ENCODE assay signal across 9 cellular contexts in genomic region chr1:153649137-153649866, GRCh38. TPM values are rescaled to one million over a fixed set of nuclear protein-coding genes. Genes with fewer than 3 reads are reported as not detected.
DNase-seq lines count a peak whose midpoint lies in the region; ATAC-seq and TF ChIP-seq lines count a peak whose summit lies in the region.
"Had no signal": no experiment of that assay in that cellular context is flagged by ENCODE, and none has a peak within 500 bp of the region (broad histone marks: within the 10 kb centered on the region; RNA-seq: fewer than 3 reads in every experiment).

No MANE protein-coding gene starts in this region.

- CTCF ChIA-PET in CD8-positive, alpha-beta T cell (lab: Charles Lee), result interaction anchor here (0.8 to 2.8 kb wide), 4 partner anchors 14 to 337 kb away, joined by 3 to 9 read pairs (median 3); partner anchors contain the start of gene RAB13
- CTCF ChIA-PET in A673 (lab: Charles Lee), result no interaction called here

- peak overlapping the region; percentile 77 for H3K4me3 Mint-ChIP-seq in CD8-positive, alpha-beta T cell
- no peak overlapping the region for H3K4me3 Mint-ChIP-seq in nephron

- intact Hi-C loops in CD8-positive, alpha-beta T cell (cut with DNase I, micrococcal nuclease), result loop anchor here in 1 of 2 experiments (1.0 kb wide), 1 partner anchor 9 kb away; the partner anchor contains the start of gene SNAPIN
- intact Hi-C loops in A673 (cut with micrococcal nuclease; ENCODE audit: unreplicated experiment), result no loop called here

- peaks cover 50% of the 10 kb centered on the region for H3K4me1 ChIP-seq in CD8-positive, alpha-beta T cell (ENCODE audit: insufficient read depth, low read length)
- H3K4me1 ChIP-seq in A673 (ENCODE audit: insufficient read depth, low read length, poor library complexity, severe bottlenecking), result no peaks in the 10 kb centered on the region

- BruUV-seq in A673 (replicated peaks; lab: Mats Ljungman, UMichigan), result no TSS peak

- peaks cover 14% of the 10 kb centered on the region for H3K36me3 ChIP-seq in CD8-positive, alpha-beta T cell (ENCODE audit: insufficient read depth, low read length)
- H3K36me3 ChIP-seq in KOPT-K1 (ENCODE audit: insufficient read depth, low read length) (peaks cover 38% of the 10 kb centered on the region), A673 (ENCODE audit: insufficient read depth, low read length, poor library complexity, severe bottlenecking) (peaks cover 32% of the 10 kb centered on the region), H7 (replicated peaks; ENCODE audit: control insufficient read depth, insufficient read depth, low read length) (peaks cover 11% of the 10 kb centered on the region)

- H3K4me1 Mint-ChIP-seq in CD8-positive, alpha-beta T cell (ENCODE audit: low read depth), result peaks cover 52% of the 10 kb centered on the region
- no peaks in the 10 kb centered on the region for H3K4me1 Mint-ChIP-seq in nephron

- H3K27me3 Mint-ChIP-seq in CD8-positive, alpha-beta T cell (ENCODE audit: low read depth), result no peaks in the 10 kb centered on the region
- H3K27me3 Mint-ChIP-seq in nephron (ENCODE audit: low read depth), result no peaks in the 10 kb centered on the region

- TF ChIP-seq CTCF in CD8-positive, alpha-beta T cell (IDR thresholded peaks at IDR 0.05), result no peak
- no peak for TF ChIP-seq CTCF in nephron (IDR thresholded peaks at IDR 0.05; ENCODE audit: unreplicated experiment in 3 of 3)
- TF ChIP-seq CTCF in A673 (conservative IDR thresholded peaks at IDR 0.05; ENCODE audit: low read depth, low read length), result no peak

- H3K9me3 ChIP-seq in CD8-positive, alpha-beta T cell (ENCODE audit: low read length), result no peaks in the 10 kb centered on the region
- no peaks in the 10 kb centered on the region for H3K9me3 ChIP-seq in KOPT-K1 (ENCODE audit: insufficient read depth, low read length, poor library complexity, severe bottlenecking)
- H3K9me3 ChIP-seq in A673 (ENCODE audit: low read depth, low read length, poor library complexity, severe bottlenecking), result no peaks in the 10 kb centered on the region

- H3K27ac Mint-ChIP-seq in CD8-positive, alpha-beta T cell, result peak overlapping the region; percentile 94
- H3K27ac Mint-ChIP-seq in nephron, result peak overlapping the region in 2 of 3 experiments; percentile 36 to 45

- H3K4me3 ChIP-seq in CD8-positive, alpha-beta T cell (ENCODE audit: low read depth, low read length), result peak overlapping the region; percentile 18
- no peak overlapping the region for H3K4me3 ChIP-seq in A673 (ENCODE audit: low read depth, low read length, poor library complexity, severe bottlenecking)
- H3K4me3 ChIP-seq in H7 (ENCODE audit: insufficient read depth, low read depth, low read length), result no peak overlapping the region

- peak; percentile 92 for ATAC-seq in CD8-positive, alpha-beta T cell
- ATAC-seq in GM18517 (IDR thresholded peaks at IDR 0.05; ENCODE audit: unreplicated experiment), result no peak

- H3K27me3 ChIP-seq in CD8-positive, alpha-beta T cell (ENCODE audit: insufficient read depth, low read length), result no peaks in the 10 kb centered on the region
- H3K27me3 ChIP-seq in A673 (replicated peaks; ENCODE audit: insufficient read depth, low read depth, low read length, poor library complexity) (no peaks in the 10 kb centered on the region), H7 (ENCODE audit: control insufficient read depth, insufficient read depth, low read length) (no peaks in the 10 kb centered on the region)

- H3K36me3 Mint-ChIP-seq in CD8-positive, alpha-beta T cell, result peaks cover 33% of the 10 kb centered on the region
- H3K36me3 Mint-ChIP-seq in nephron (ENCODE audit: low read depth), result peaks cover 28% of the 10 kb centered on the region

- POLR2A ChIA-PET in CD8-positive, alpha-beta T cell (lab: Charles Lee), result interaction anchor here (0.6 to 3.8 kb wide), 6 partner anchors 9 to 115 kb away, joined by 3 to 33 read pairs (median 10); partner anchors contain the start of gene CHTOP
- POLR2A ChIA-PET in A673 (lab: Charles Lee; ENCODE audit: low non-redundant PET), result no interaction called here

- peak overlapping the region; percentile 24 for H3K27ac ChIP-seq in CD8-positive, alpha-beta T cell (ENCODE audit: low read depth, low read length)
- H3K27ac ChIP-seq in KOPT-K1 (ENCODE audit: low read depth, low read length, poor library complexity, severe bottlenecking), result peak overlapping the region; percentile 15
- peak overlapping the region; percentile 88 for H3K27ac ChIP-seq in angular gyrus (ENCODE audit: low read depth, low read length)
- no peak overlapping the region for H3K27ac ChIP-seq in A673 (ENCODE audit: low read depth, low read length, poor library complexity, severe bottlenecking)

- H3K9me3 Mint-ChIP-seq in CD8-positive, alpha-beta T cell, result no peaks in the 10 kb centered on the region
- H3K9me3 Mint-ChIP-seq in nephron, result no peaks in the 10 kb centered on the region

- peak in 4 of 7 experiments; percentile 26 to 64 (median 52) for DNase-seq in CD8-positive, alpha-beta T cell
- DNase-seq in ecto neural progenitor cell (ENCODE audit: low spot score) (no peak), A673 (ENCODE audit: low spot score) (no peak), H7 (no peak)
- DNase-seq: activated CD8-positive, alpha-beta memory T cell treated with anti-CD3 and anti-CD28 coated beads, Interleukin-2, amount 50 U/mL, for 4 hours had no signal

RNA-seq across cellular contexts. Expression of gene SNAPIN, which starts 9.2 kb away (rescaled TPM):
- total RNA-seq in CD8-positive, alpha-beta T cell, result 1 to 10 TPM; 6.1 to 6.5 TPM
- total RNA-seq in A673 (2021), result 47.4 and 55.9 TPM in 2 replicates
- total RNA-seq in H7 (2014; rRNA removed; shearing (Covaris generic)), result 48.3 and 48.5 TPM in 2 replicates

RNA-seq across cellular contexts. Expression of gene CHTOP, which starts 15.4 kb away (rescaled TPM):
- total RNA-seq in CD8-positive, alpha-beta T cell, result 10 to 100 TPM; 79.1 to 81.2 TPM
- 99.8 and 101 TPM in 2 replicates for total RNA-seq in A673 (2021)
- total RNA-seq in H7 (2014; rRNA removed; shearing (Covaris generic)), result 63.8 and 67.0 TPM in 2 replicates

RNA-seq across cellular contexts. Expression of gene S100A1, which starts 21.1 kb away (rescaled TPM):
- total RNA-seq in CD8-positive, alpha-beta T cell, result not detected
- 0.72 TPM in 1 of 2 replicates, not detected in the other for total RNA-seq in A673 (2021)
- total RNA-seq in H7 (2014; rRNA removed; shearing (Covaris generic)), result 0.63 and 0.80 TPM in 2 replicates

RNA-seq across cellular contexts. Expression of gene ILF2, which starts 21.5 kb away (rescaled TPM):
- 100 to 1,000 TPM; 150 to 156 TPM for total RNA-seq in CD8-positive, alpha-beta T cell
- total RNA-seq in A673 (2021), result 391 and 420 TPM in 2 replicates
- total RNA-seq in H7 (2014; rRNA removed; shearing (Covaris generic)), result 624 and 716 TPM in 2 replicates

RNA-seq across cellular contexts. Expression of gene S100A13, which starts 22.0 kb away (rescaled TPM):
- 1 to 10 TPM; 3.9 to 4.9 TPM for total RNA-seq in CD8-positive, alpha-beta T cell
- total RNA-seq in A673 (2021), result 11.0 and 18.0 TPM in 2 replicates
- 80.8 and 93.2 TPM in 2 replicates for total RNA-seq in H7 (2014; rRNA removed; shearing (Covaris generic))

Comparison
In these comparisons a context has a peak if more than half of its experiments do, and no peak if none do; other contexts are left out.
1. DNase-seq: peak in CD8-positive, alpha-beta T cell (4 of 7); none in ecto neural progenitor cell (single experiment), A673 (single experiment) and H7 (single experiment).